In the genomic region with DNA sequence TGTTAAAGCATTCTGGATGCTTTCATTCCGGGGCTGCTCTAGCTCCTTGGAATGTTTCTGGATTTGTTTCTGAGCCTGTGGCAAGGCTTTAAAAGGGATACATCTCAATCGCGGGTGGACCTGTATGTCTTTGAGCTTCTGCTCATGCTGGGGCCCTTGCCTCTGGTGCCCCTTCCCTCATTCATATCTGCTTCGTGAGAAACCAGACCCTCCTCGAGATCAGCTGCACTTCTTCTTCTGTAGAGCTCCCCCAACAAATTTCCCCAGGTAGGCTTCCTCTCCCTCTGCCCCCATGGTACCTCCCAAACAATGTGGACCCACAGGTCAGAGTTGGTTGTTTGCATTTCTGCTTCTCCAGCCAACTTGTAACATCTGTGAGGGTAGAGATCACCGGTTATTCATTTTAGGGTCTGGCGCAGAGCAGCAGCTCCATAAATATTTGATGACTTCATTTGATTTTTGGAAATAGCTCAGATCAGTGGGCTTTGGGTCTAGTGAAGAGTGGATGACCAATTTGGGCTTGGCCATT, we compare ENCODE assay signal across 16 cellular contexts.
"Had no signal": no experiment of that assay in that cellular context is flagged by ENCODE, and none has a peak within 500 bp of the region (broad histone marks: within the 10 kb centered on the region; RNA-seq: fewer than 3 reads in every experiment).

No MANE protein-coding gene starts in this region.

- H3K27ac ChIP-seq: gastroesophageal sphincter, left ventricle myocardium inferior, neutrophil had no signal

- FAIRE-seq: keratinocyte, small intestine had no signal

- H3K36me3 ChIP-seq: gastroesophageal sphincter, left ventricle myocardium inferior, neutrophil had no signal

- H3K4me3 ChIP-seq: coronary artery, gastroesophageal sphincter, left ventricle myocardium inferior, lung had no signal

- ATAC-seq: gastroesophageal sphincter; natural killer cell treated with Interleukin-12 subunit alpha and Interleukin-12 subunit beta and Interleukin-15 and Interleukin-18, amount 100 ng/mL, for 72 hours had no signal

- H3K27me3 ChIP-seq: gastroesophageal sphincter had no signal

- DNase-seq: effector CD4-positive, alpha-beta T cell; immature natural killer cell; left ventricle myocardium inferior; mesenchymal stem cell; midbrain; posterior cingulate gyrus; small intestine; stimulated activated CD4-positive, alpha-beta T cell treated with anti-CD3 and anti-CD28 coated beads, Interleukin-2, amount 100 ng/mL, for 48 hours; stimulated activated naive CD4-positive, alpha-beta T cell treated with Interleukin-2 at 50 U/mL for 16 hours; trophoblast cell had no signal

- H3K9me3 ChIP-seq: gastroesophageal sphincter, left ventricle myocardium inferior, neutrophil had no signal
